ENCODE assay signal across 6 cellular contexts in genomic region chr6:2545351-2545750, GRCh38.
"Had no signal": no experiment of that assay in that cellular context is flagged by ENCODE, and none has a peak within 500 bp of the region (broad histone marks: within the 10 kb centered on the region; RNA-seq: fewer than 3 reads in every experiment).

No MANE protein-coding gene starts in this region.

- H3K27ac Mint-ChIP-seq: IgD-negative memory B cell had no signal

- H3K4me3 Mint-ChIP-seq: IgD-negative memory B cell had no signal

- H3K4me3 ChIP-seq: K562 had no signal

- ATAC-seq: HepG2, K562 had no signal

- DNase-seq: IMR-90, KBM-7, KG1 had no signal

- H3K36me3 Mint-ChIP-seq: IgD-negative memory B cell had no signal
